In genomic region chr17:7484067-7484963, GRCh38 we compare ENCODE assay signal across 1 cellular context.
A peak's percentile ranks its signal among the peaks of the same experiment; 100 is the strongest.
TF ChIP-seq lines count a peak whose summit lies in the region.

POLR2A (plus strand) TSS chr17:7484366.

TF ChIP-seq in HepG2, 621 proteins besides CTCF, POLR2A, EP300 and RAD21 (continued from another document and continues in another):
- no peak for TF ChIP-seq JDP2 (CRISPR knock-in tag; IDR thresholded peaks at IDR 0.05; ENCODE audit: borderline replicate concordance)
- TF ChIP-seq, protein P1, sequence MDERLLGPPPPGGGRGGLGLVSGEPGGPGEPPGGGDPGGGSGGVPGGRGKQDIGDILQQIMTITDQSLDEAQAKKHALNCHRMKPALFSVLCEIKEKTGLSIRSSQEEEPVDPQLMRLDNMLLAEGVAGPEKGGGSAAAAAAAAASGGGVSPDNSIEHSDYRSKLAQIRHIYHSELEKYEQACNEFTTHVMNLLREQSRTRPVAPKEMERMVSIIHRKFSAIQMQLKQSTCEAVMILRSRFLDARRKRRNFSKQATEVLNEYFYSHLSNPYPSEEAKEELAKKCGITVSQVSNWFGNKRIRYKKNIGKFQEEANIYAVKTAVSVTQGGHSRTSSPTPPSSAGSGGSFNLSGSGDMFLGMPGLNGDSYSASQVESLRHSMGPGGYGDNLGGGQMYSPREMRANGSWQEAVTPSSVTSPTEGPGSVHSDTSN (CRISPR knock-in tag; IDR thresholded peaks at IDR 0.05), result no peak; the same call in 1 of the 2 replicates
- peak; percentile 66; the same call in 1 of the 2 replicates for TF ChIP-seq ZNF790 (CRISPR knock-in tag; IDR thresholded peaks at IDR 0.05; ENCODE audit: borderline replicate concordance)
- peak; percentile 93 for TF ChIP-seq SP5 (CRISPR knock-in tag; IDR thresholded peaks at IDR 0.05; ENCODE audit: borderline replicate concordance, low read depth)
- TF ChIP-seq, protein P2, sequence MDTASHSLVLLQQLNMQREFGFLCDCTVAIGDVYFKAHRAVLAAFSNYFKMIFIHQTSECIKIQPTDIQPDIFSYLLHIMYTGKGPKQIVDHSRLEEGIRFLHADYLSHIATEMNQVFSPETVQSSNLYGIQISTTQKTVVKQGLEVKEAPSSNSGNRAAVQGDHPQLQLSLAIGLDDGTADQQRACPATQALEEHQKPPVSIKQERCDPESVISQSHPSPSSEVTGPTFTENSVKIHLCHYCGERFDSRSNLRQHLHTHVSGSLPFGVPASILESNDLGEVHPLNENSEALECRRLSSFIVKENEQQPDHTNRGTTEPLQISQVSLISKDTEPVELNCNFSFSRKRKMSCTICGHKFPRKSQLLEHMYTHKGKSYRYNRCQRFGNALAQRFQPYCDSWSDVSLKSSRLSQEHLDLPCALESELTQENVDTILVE (CRISPR knock-in tag; IDR thresholded peaks at IDR 0.05), result peak; percentile 91; the same call in 1 of the 2 replicates
- TF ChIP-seq ZNF331 (CRISPR knock-in tag; IDR thresholded peaks at IDR 0.05), result peak; percentile 92
- TF ChIP-seq MTERF4 (CRISPR knock-in tag; IDR thresholded peaks at IDR 0.05), result peak; percentile 66; the same call in 1 of the 2 replicates
- TF ChIP-seq, protein P3, sequence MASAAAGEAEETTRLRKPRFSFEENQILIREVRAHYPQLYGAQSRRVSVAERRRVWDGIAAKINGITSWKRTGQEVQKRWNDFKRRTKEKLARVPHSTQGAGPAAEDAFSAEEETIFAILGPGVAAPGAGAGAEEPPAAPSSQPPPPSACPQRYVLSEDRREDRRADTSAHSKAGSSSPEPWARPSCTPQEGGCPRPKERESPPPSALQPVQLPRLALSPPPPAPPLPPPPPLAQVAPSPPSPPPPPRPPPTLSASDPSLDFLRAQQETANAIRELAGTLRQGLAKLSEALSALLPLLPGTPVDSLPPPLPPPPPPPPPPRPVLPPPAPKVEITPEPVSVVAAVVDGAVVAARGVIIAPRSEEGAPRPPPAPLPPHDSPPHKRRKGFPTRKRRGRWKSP (CRISPR knock-in tag; IDR thresholded peaks at IDR 0.05), result peak; percentile 84; the same call in 1 of the 2 replicates
- no peak for TF ChIP-seq SMAD9 (CRISPR knock-in tag; IDR thresholded peaks at IDR 0.05)
- TF ChIP-seq THYN1 (CRISPR knock-in tag; IDR thresholded peaks at IDR 0.05; ENCODE audit: borderline replicate concordance, low read depth), result no peak
- TF ChIP-seq HNRNPUL1 (IDR thresholded peaks at IDR 0.05; ENCODE audit: low read depth, low read length), result no peak
- TF ChIP-seq HNF4A (CRISPR knock-in tag; IDR thresholded peaks at IDR 0.05), result peak; percentile 86
- TF ChIP-seq FOXO1 (CRISPR knock-in tag; IDR thresholded peaks at IDR 0.05), result peak; percentile 69
- TF ChIP-seq, protein P4, sequence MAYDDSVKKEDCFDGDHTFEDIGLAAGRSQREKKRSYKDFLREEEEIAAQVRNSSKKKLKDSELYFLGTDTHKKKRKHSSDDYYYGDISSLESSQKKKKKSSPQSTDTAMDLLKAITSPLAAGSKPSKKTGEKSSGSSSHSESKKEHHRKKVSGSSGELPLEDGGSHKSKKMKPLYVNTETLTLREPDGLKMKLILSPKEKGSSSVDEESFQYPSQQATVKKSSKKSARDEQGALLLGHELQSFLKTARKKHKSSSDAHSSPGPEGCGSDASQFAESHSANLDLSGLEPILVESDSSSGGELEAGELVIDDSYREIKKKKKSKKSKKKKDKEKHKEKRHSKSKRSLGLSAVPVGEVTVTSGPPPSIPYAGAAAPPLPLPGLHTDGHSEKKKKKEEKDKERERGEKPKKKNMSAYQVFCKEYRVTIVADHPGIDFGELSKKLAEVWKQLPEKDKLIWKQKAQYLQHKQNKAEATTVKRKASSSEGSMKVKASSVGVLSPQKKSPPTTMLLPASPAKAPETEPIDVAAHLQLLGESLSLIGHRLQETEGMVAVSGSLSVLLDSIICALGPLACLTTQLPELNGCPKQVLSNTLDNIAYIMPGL (CRISPR knock-in tag; IDR thresholded peaks at IDR 0.05; ENCODE audit: borderline replicate concordance in 1 of 2, low read depth in 1 of 2), result peak in 1 of 2 experiments; percentile 85; a peak in 3 of 4 replicates
- peak; percentile 93 for TF ChIP-seq MEIS2 (CRISPR knock-in tag; IDR thresholded peaks at IDR 0.05)
- TF ChIP-seq ZNF468 (CRISPR knock-in tag; IDR thresholded peaks at IDR 0.05), result no peak
- TF ChIP-seq FOXA3 (CRISPR knock-in tag; IDR thresholded peaks at IDR 0.05), result peak; percentile 52
- no peak for TF ChIP-seq ARNT2 (CRISPR knock-in tag; IDR thresholded peaks at IDR 0.05; ENCODE audit: low read depth)
- no peak for TF ChIP-seq KIAA2018 (CRISPR knock-in tag; IDR thresholded peaks at IDR 0.05; ENCODE audit: borderline replicate concordance)
- TF ChIP-seq ZNF850 (CRISPR knock-in tag; conservative IDR thresholded peaks at IDR 0.05), result 0 out of 2 replicates have a peak, but pooled peaks have one; percentile 24
- peak; percentile 100 for TF ChIP-seq POLR2G (IDR thresholded peaks at IDR 0.05; ENCODE audit: low read depth, low read length)
- peak; percentile 80 for TF ChIP-seq THRA (CRISPR knock-in tag; IDR thresholded peaks at IDR 0.05; ENCODE audit: borderline replicate concordance)
- no peak for TF ChIP-seq ATM (IDR thresholded peaks at IDR 0.05; ENCODE audit: borderline replicate concordance)
- TF ChIP-seq HNF1A (IDR thresholded peaks at IDR 0.05; ENCODE audit: low read depth), result 0 out of 2 replicates have a peak, but pooled peaks have one; percentile 30
- TF ChIP-seq HNF1A (CRISPR knock-in tag; IDR thresholded peaks at IDR 0.05; ENCODE audit: borderline replicate concordance), result peak; percentile 64
- TF ChIP-seq ZNF382 (CRISPR knock-in tag; IDR thresholded peaks at IDR 0.05; ENCODE audit: borderline replicate concordance), result no peak
- peak; percentile 30 for TF ChIP-seq CREB1 (IDR thresholded peaks at IDR 0.05)
- TF ChIP-seq CREB1 (CRISPR knock-in tag; IDR thresholded peaks at IDR 0.05), result no peak; the same call in 1 of the 2 replicates
- no peak; the same call in 1 of the 2 replicates for TF ChIP-seq ZNF547 (CRISPR knock-in tag; IDR thresholded peaks at IDR 0.05)
- TF ChIP-seq ZFP82 (CRISPR knock-in tag; IDR thresholded peaks at IDR 0.05; ENCODE audit: borderline replicate concordance), result no peak
- TF ChIP-seq ZIK1 (CRISPR knock-in tag; IDR thresholded peaks at IDR 0.05; ENCODE audit: borderline replicate concordance, low read depth), result 0 out of 2 replicates have a peak, but pooled peaks have one; percentile 24
- peak; percentile 96 for TF ChIP-seq ZNF263 (CRISPR knock-in tag; IDR thresholded peaks at IDR 0.05)
